1 cellular context compared by ENCODE assay signal in genomic region chr5:10521466-10522223, GRCh38.
TF ChIP-seq lines count a peak whose summit lies in the region.

No MANE protein-coding gene starts in this region.

TF ChIP-seq in endothelial cell of umbilical vein, 7 proteins besides CTCF, POLR2A, EP300 and RAD21 (continued from another document):
- TF ChIP-seq MYC (IDR thresholded peaks at IDR 0.05; ENCODE audit: low read depth, low read length) (no peak), GATA2 (IDR thresholded peaks at IDR 0.05; ENCODE audit: insufficient read depth, insufficient read length, low read depth, low read length) (no peak), EZH2 (IDR thresholded peaks at IDR 0.05; ENCODE audit: borderline replicate concordance, low read depth, low read length, severe bottlenecking) (no peak), MAX (IDR thresholded peaks at IDR 0.05; ENCODE audit: insufficient read depth, insufficient read length) (no peak)
